ENCODE assay signal across 7 cellular contexts in the genomic region with DNA sequence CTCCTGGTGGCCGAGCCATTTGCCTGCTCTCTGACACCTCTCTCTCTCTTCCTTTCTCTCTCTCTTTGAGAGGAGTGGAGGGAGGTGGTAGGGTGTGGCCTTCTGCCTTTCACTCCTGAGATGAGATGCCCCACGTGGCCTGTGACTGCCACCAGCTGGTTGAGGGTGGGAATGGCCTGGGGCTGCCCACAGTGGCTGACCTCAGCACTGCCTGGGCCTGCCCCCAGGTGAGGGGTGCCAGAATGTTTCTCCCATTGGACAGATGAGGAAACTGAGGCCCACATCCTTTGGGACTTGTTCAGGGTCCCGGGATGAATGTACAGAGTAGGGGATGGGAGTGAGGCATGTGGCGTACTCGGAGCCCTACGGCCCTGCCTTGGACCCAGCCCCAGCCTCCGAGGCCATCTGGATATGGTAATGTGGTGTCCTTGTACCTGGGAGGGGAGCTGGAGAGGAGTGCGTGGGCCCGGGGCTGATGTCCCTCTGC. TPM values are rescaled to one million over a fixed set of nuclear protein-coding genes. Genes with fewer than 3 reads are reported as not detected.
A peak's percentile ranks its signal among the peaks of the same experiment; 100 is the strongest.
DNase-seq lines count a peak whose midpoint lies in the region; ATAC-seq and TF ChIP-seq lines count a peak whose summit lies in the region.
"Had no signal": no experiment of that assay in that cellular context is flagged by ENCODE, and none has a peak within 500 bp of the region (broad histone marks: within the 10 kb centered on the region; RNA-seq: fewer than 3 reads in every experiment).

No MANE protein-coding gene starts in this region.

- POLR2A ChIA-PET in naive thymus-derived CD8-positive, alpha-beta T cell (lab: Charles Lee), result interaction anchor here (1.4 kb wide), 1 partner anchor 12 kb away, joined by 3 read pairs; no protein-coding TSS in a partner anchor

- H3K4me1 Mint-ChIP-seq in naive thymus-derived CD8-positive, alpha-beta T cell, result peaks cover 15 to 27% (median 23%) of the 10 kb centered on the region in 4 donors

- H3K9me3 Mint-ChIP-seq in naive thymus-derived CD8-positive, alpha-beta T cell, result no peaks in the 10 kb centered on the region

- DNase-seq in NCI-H2196 treated with DMSO at 0.1 percent for 48 hours (lab: John Stamatoyannopoulos, UW; ENCODE audit: unreplicated experiment) (peak; percentile 43), adrenal gland (peak in 3 of 7 donors; percentile 51 to 61 (median 52))
- peak in 6 of 10 donors; percentile 24 to 58 (median 43) for DNase-seq in naive thymus-derived CD8-positive, alpha-beta T cell

- peaks cover 11 to 16% of the 10 kb centered on the region in 2 donors for H3K4me1 ChIP-seq in adrenal gland (replicated peaks in 1 of 2)

- no peaks in the 10 kb centered on the region for H3K9me3 ChIP-seq in adrenal gland (replicated peaks in 1 of 3)

- H3K27ac ChIP-seq in adrenal gland, result no peak overlapping the region

- ATAC-seq in naive thymus-derived CD8-positive, alpha-beta T cell, result peak; percentile 36 to 65
- no peak for ATAC-seq in HG02798 (IDR thresholded peaks at IDR 0.05; ENCODE audit: poor library complexity, unreplicated experiment)
- no peak for ATAC-seq in HG03571 (IDR thresholded peaks at IDR 0.05; ENCODE audit: unreplicated experiment)

- TF ChIP-seq CTCF in GM12875 (IDR thresholded peaks at IDR 0.05; ENCODE audit: borderline replicate concordance, insufficient read depth, low read depth, low read length) (peak; percentile 72), adrenal gland (IDR thresholded peaks at IDR 0.05) (peak in 5 of 6 experiments; percentile 28 to 52 (median 45))

- peak overlapping the region in 3 of 10 donors; percentile 27 to 49 (median 31) for H3K4me3 Mint-ChIP-seq in naive thymus-derived CD8-positive, alpha-beta T cell

- no peaks in the 10 kb centered on the region for H3K27me3 Mint-ChIP-seq in naive thymus-derived CD8-positive, alpha-beta T cell

- no peak overlapping the region for H3K4me3 ChIP-seq in GM12875 (ENCODE audit: low read depth, low read length)
- no peak overlapping the region for H3K4me3 ChIP-seq in adrenal gland

- no peak for TF ChIP-seq POLR2A in adrenal gland (IDR thresholded peaks at IDR 0.05)

- no peaks in the 10 kb centered on the region for H3K27me3 ChIP-seq in adrenal gland

- WGBS in adrenal gland, 4 donors, result 71 to 87% (median 76%) methylated on average over 9 of the region's 9 CpGs

- H3K36me3 ChIP-seq in adrenal gland (replicated peaks in 1 of 2), result peaks cover 0 to 24% of the 10 kb centered on the region in 2 donors

- intact Hi-C loops in adrenal gland (cut with DNase I), result no loop called here

- peaks cover 0 to 28% (median 21%) of the 10 kb centered on the region in 3 donors for H3K36me3 Mint-ChIP-seq in naive thymus-derived CD8-positive, alpha-beta T cell

- peak overlapping the region in 6 of 10 donors; percentile 4 to 78 (median 63) for H3K27ac Mint-ChIP-seq in naive thymus-derived CD8-positive, alpha-beta T cell

RNA-seq across cellular contexts. Expression of gene C1orf167, which starts 12.7 kb away (rescaled TPM):
- 1 to 10 TPM in 5 of 8 donors, under 1 TPM in 2, not detected in 1; 0.32 to 4.7 (median 3.2) TPM for total RNA-seq in adrenal gland
- 10 to 100 TPM in 1 of 3 donors, 1 to 10 TPM in 1, not detected in 1; 8.8 to 13.2 TPM for polyA plus RNA-seq in adrenal gland
- not detected for total RNA-seq in naive thymus-derived CD8-positive, alpha-beta T cell
- not detected for polyA plus RNA-seq in naive thymus-derived CD8-positive, alpha-beta T cell
- total RNA-seq: temporal lobe had no signal

RNA-seq across cellular contexts. Expression of gene AGTRAP, which starts 13.3 kb away (rescaled TPM):
- total RNA-seq in adrenal gland, result 100 to 1,000 TPM in 1 of 8 donors, 10 to 100 TPM in 7; 33.7 to 104 (median 46.6) TPM
- 10 to 100 TPM; 23.4 to 57.0 (median 31.3) TPM for polyA plus RNA-seq in adrenal gland
- 10 to 100 TPM; 16.7 to 19.3 TPM for total RNA-seq in naive thymus-derived CD8-positive, alpha-beta T cell
- polyA plus RNA-seq in naive thymus-derived CD8-positive, alpha-beta T cell, result 100 to 1,000 TPM in 1 of 3 donors, 10 to 100 TPM in 2; 57.3 to 106 (median 90.0) TPM

RNA-seq across cellular contexts. Expression of gene MTHFR, which starts 56.5 kb away (rescaled TPM):
- 10 to 100 TPM; 20.0 to 82.4 (median 33.7) TPM for total RNA-seq in adrenal gland
- polyA plus RNA-seq in adrenal gland, result 10 to 100 TPM in 2 of 3 donors, 1 to 10 TPM in 1; 8.1 to 26.4 (median 15.6) TPM
- 10 to 100 TPM; 63.9 to 71.7 TPM for total RNA-seq in naive thymus-derived CD8-positive, alpha-beta T cell
- polyA plus RNA-seq in naive thymus-derived CD8-positive, alpha-beta T cell, result 1 to 10 TPM; 3.7 to 9.5 (median 8.0) TPM

RNA-seq across cellular contexts. Expression of gene CLCN6, which starts 56.7 kb away (rescaled TPM):
- total RNA-seq in adrenal gland, result 10 to 100 TPM; 12.0 to 29.2 (median 24.7) TPM
- 10 to 100 TPM; 17.8 to 28.2 (median 22.8) TPM for polyA plus RNA-seq in adrenal gland
- total RNA-seq in naive thymus-derived CD8-positive, alpha-beta T cell, result 10 to 100 TPM; 26.8 to 31.8 TPM
- polyA plus RNA-seq in naive thymus-derived CD8-positive, alpha-beta T cell, result 1 to 10 TPM; 1.2 to 2.8 (median 2.1) TPM

RNA-seq across cellular contexts. Expression of gene DRAXIN, which starts 57.7 kb away (rescaled TPM):
- total RNA-seq in adrenal gland, result under 1 TPM in 2 of 8 donors, not detected in 6; under 0.01 to 0.07 TPM
- polyA plus RNA-seq in adrenal gland, result under 1 TPM in 2 of 3 donors, not detected in 1; under 0.01 to 0.08 TPM
- total RNA-seq in naive thymus-derived CD8-positive, alpha-beta T cell, result under 1 TPM; 0.22 to 0.29 TPM
- polyA plus RNA-seq in naive thymus-derived CD8-positive, alpha-beta T cell, result under 1 TPM; 0.07 to 0.29 (median 0.14) TPM

Comparison
In these comparisons a context has a peak if more than half of its experiments do, and no peak if none do; other contexts are left out.
1. ATAC-seq: peak in naive thymus-derived CD8-positive, alpha-beta T cell (2 of 2); none in HG02798 (single experiment) and HG03571 (single experiment).